24 cellular contexts compared by ENCODE assay signal in the genomic region with DNA sequence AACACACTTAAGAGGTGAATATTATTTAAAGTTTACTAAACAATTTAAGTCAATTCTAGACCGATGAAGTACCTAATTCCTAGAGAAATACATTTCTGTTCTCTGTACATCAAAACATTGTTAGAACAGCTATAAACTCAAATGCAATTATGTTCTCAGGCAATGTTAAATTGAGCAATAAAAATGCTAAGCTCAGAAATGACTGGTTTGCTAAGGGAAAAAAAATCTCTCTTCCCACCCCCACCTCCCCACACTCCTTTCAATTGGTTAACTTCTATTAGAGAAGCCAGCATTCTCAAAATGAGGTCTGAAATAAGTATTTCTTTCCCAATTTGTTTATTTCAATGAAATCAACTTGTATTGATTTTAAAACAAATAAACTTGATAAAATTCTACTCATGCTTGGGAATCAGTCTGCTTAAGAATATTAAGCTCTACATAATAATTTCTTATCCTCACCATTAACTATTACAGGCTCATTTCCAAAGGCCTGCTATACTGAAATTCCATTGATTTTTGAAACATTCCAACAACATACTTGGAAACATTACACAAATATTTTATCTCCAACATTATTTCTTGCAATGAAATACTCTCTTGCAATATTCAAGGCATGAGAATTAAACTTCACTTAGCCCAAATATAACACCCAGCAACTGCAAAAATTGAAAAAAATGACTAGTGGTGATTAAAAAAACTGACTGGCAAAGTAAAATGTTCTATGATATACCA. TPM values are rescaled to one million over a fixed set of nuclear protein-coding genes. Genes with fewer than 3 reads are reported as not detected.
DNase-seq lines count a peak whose midpoint lies in the region; ATAC-seq and TF ChIP-seq lines count a peak whose summit lies in the region.
"Had no signal": no experiment of that assay in that cellular context is flagged by ENCODE, and none has a peak within 500 bp of the region (broad histone marks: within the 10 kb centered on the region; RNA-seq: fewer than 3 reads in every experiment).

No MANE protein-coding gene starts in this region.

- no peaks in the 10 kb centered on the region for H3K9me3 ChIP-seq in SK-N-MC (ENCODE audit: low read depth, low read length)
- H3K9me3 ChIP-seq: BE2C, MG63 had no signal

- H3K4me3 ChIP-seq in SK-N-MC: no peak overlapping the region
- H3K4me3 ChIP-seq: MG63 had no signal

- ATAC-seq in HG03565 (IDR thresholded peaks at IDR 0.05; ENCODE audit: unreplicated experiment): no peak
- ATAC-seq: Right ventricle myocardium inferior had no signal

- no peaks in the 10 kb centered on the region for H3K27me3 Mint-ChIP-seq in activated T-helper 1 cell treated with anti-CD3 and anti-CD28 coated beads, Interleukin-12 subunit alpha, Interleukin-12 subunit beta, Interleukin-2, Interleukin-4 antibody, amounts not matched to agents 30 ng/mL and 10 ng/mL and 1 ng/mL, durations not matched to agents 14 hours and 24 hours and 36 hours (ENCODE audit: insufficient read depth)
- H3K27me3 Mint-ChIP-seq: CD4-positive, CD25-positive, alpha-beta regulatory T cell had no signal

- no peaks in the 10 kb centered on the region for H3K9me3 Mint-ChIP-seq in activated T-helper 1 cell treated with anti-CD3 and anti-CD28 coated beads, Interleukin-12 subunit alpha, Interleukin-12 subunit beta, Interleukin-2, Interleukin-4 antibody, amounts not matched to agents 30 ng/mL and 10 ng/mL and 1 ng/mL, durations not matched to agents 14 hours and 24 hours and 36 hours
- H3K9me3 Mint-ChIP-seq: CD4-positive, CD25-positive, alpha-beta regulatory T cell; H9 had no signal

- DNase-seq in EL (peak; percentile 46), SK-N-MC (ENCODE audit: low read depth, low spot score) (no peak), iris pigment epithelial cell (ENCODE audit: low read depth) (peak; percentile 64), HT-29 (ENCODE audit: low spot score) (no peak), GM13976 (ENCODE audit: low spot score) (no peak)
- DNase-seq in activated T-helper 1 cell treated with anti-CD3 and anti-CD28 coated beads, Interleukin-12 subunit alpha, Interleukin-12 subunit beta, Interleukin-2, Interleukin-4 antibody, amounts not matched to agents 30 ng/mL and 10 ng/mL and 1 ng/mL, durations not matched to agents 14 hours and 24 hours and 36 hours (ENCODE audit: low spot score): no peak
- DNase-seq: ACHN; BE2C; CD4-positive, CD25-positive, alpha-beta regulatory T cell; COR-L47; DMS 273 treated with DMSO at 0.1 percent for 48 hours; GF-D8; H9; Kasumi-1; MG63; NCI-H1092; NCI-H1436 treated with DMSO at 0.1 percent for 48 hours; NCI-H2029; NK-92 treated with Interleukin-12 subunit alpha and Interleukin-12 subunit beta, amount 100 ng/mL, for 24 hours had no signal

- intact Hi-C loops in activated T-helper 1 cell treated with anti-CD3 and anti-CD28 coated beads, Interleukin-12 subunit alpha, Interleukin-12 subunit beta, Interleukin-2, Interleukin-4 antibody, amounts not matched to agents 30 ng/mL and 10 ng/mL and 1 ng/mL, durations not matched to agents 14 hours and 24 hours and 36 hours (cut with micrococcal nuclease): no loop called here

- peaks cover 51% of the 10 kb centered on the region for H3K36me3 Mint-ChIP-seq in activated T-helper 1 cell treated with anti-CD3 and anti-CD28 coated beads, Interleukin-12 subunit alpha, Interleukin-12 subunit beta, Interleukin-2, Interleukin-4 antibody, amounts not matched to agents 30 ng/mL and 10 ng/mL and 1 ng/mL, durations not matched to agents 14 hours and 24 hours and 36 hours (ENCODE audit: low read depth)

- peaks cover 96% of the 10 kb centered on the region for H3K36me3 ChIP-seq in SK-N-MC (ENCODE audit: insufficient read depth, low read length)

- peaks cover 13% of the 10 kb centered on the region for H3K4me1 Mint-ChIP-seq in activated T-helper 1 cell treated with anti-CD3 and anti-CD28 coated beads, Interleukin-12 subunit alpha, Interleukin-12 subunit beta, Interleukin-2, Interleukin-4 antibody, amounts not matched to agents 30 ng/mL and 10 ng/mL and 1 ng/mL, durations not matched to agents 14 hours and 24 hours and 36 hours (ENCODE audit: low read depth)

- no peak overlapping the region for H3K4me3 Mint-ChIP-seq in activated T-helper 1 cell treated with anti-CD3 and anti-CD28 coated beads, Interleukin-12 subunit alpha, Interleukin-12 subunit beta, Interleukin-2, Interleukin-4 antibody, amounts not matched to agents 30 ng/mL and 10 ng/mL and 1 ng/mL, durations not matched to agents 14 hours and 24 hours and 36 hours
- H3K4me3 Mint-ChIP-seq: CD4-positive, CD25-positive, alpha-beta regulatory T cell; H9 had no signal

- no peak overlapping the region for H3K27ac Mint-ChIP-seq in activated T-helper 1 cell treated with anti-CD3 and anti-CD28 coated beads, Interleukin-12 subunit alpha, Interleukin-12 subunit beta, Interleukin-2, Interleukin-4 antibody, amounts not matched to agents 30 ng/mL and 10 ng/mL and 1 ng/mL, durations not matched to agents 14 hours and 24 hours and 36 hours
- H3K27ac Mint-ChIP-seq: H9 had no signal

- in situ Hi-C loops in GM13976 (cut with MboI; ENCODE audit: low sequenced_read_pairs, unreplicated experiment): no loop called here

- peak overlapping the region; percentile 55 for H3K27ac ChIP-seq in SK-N-MC
- H3K27ac ChIP-seq: HL-60 had no signal

- no peak for TF ChIP-seq CTCF in GM13976 (IDR thresholded peaks at IDR 0.05; ENCODE audit: borderline replicate concordance, control extremely low read depth, extremely low read depth, insufficient read depth, missing control alignments)

- no peak overlapping the region for H3K9ac ChIP-seq in SK-N-MC (ENCODE audit: insufficient read length)

RNA-seq across cellular contexts. Expression of a gene that starts 22.6 kb away (rescaled TPM):
- 363 and 364 TPM in 2 replicates for total RNA-seq in HT-29 (2014; rRNA removed; shearing (Covaris generic))
- total RNA-seq in activated T-helper 1 cell treated with anti-CD3 and anti-CD28 coated beads, Interleukin-12 subunit alpha, Interleukin-12 subunit beta, Interleukin-2, Interleukin-4 antibody, amounts not matched to agents 30 ng/mL and 10 ng/mL and 1 ng/mL, durations not matched to agents 14 hours and 24 hours and 36 hours: 41.5 and 41.6 TPM in 2 replicates

RNA-seq across cellular contexts. Expression of a gene that starts 53.4 kb away (rescaled TPM):
- total RNA-seq in HT-29 (2014; rRNA removed; shearing (Covaris generic)): 0.76 TPM in 1 of 2 replicates, not detected in the other
- total RNA-seq in activated T-helper 1 cell treated with anti-CD3 and anti-CD28 coated beads, Interleukin-12 subunit alpha, Interleukin-12 subunit beta, Interleukin-2, Interleukin-4 antibody, amounts not matched to agents 30 ng/mL and 10 ng/mL and 1 ng/mL, durations not matched to agents 14 hours and 24 hours and 36 hours: 218 and 226 TPM in 2 replicates
- total RNA-seq: NCI-H460, SK-MEL-5 had no signal

Comparison
In these comparisons a context has a peak if more than half of its experiments do, and no peak if none do; other contexts are left out.
1. DNase-seq: peak in EL (single experiment) and iris pigment epithelial cell (single experiment); none in SK-N-MC (single experiment), HT-29 (single experiment), GM13976 (single experiment) and activated T-helper 1 cell treated with anti-CD3 and anti-CD28 coated beads, Interleukin-12 subunit alpha, Interleukin-12 subunit beta, Interleukin-2, Interleukin-4 antibody, amounts not matched to agents 30 ng/mL and 10 ng/mL and 1 ng/mL, durations not matched to agents 14 hours and 24 hours and 36 hours (single experiment).
2. RNA of a gene that starts 53.4 kb away (total RNA-seq): 218 to 226 TPM in activated T-helper 1 cell treated with anti-CD3 and anti-CD28 coated beads, Interleukin-12 subunit alpha, Interleukin-12 subunit beta, Interleukin-2, Interleukin-4 antibody, amounts not matched to agents 30 ng/mL and 10 ng/mL and 1 ng/mL, durations not matched to agents 14 hours and 24 hours and 36 hours; 0.76 TPM in HT-29; every median in the first group is over 100 times any median in the second.